13 cellular contexts compared by ENCODE assay signal in the genomic region with DNA sequence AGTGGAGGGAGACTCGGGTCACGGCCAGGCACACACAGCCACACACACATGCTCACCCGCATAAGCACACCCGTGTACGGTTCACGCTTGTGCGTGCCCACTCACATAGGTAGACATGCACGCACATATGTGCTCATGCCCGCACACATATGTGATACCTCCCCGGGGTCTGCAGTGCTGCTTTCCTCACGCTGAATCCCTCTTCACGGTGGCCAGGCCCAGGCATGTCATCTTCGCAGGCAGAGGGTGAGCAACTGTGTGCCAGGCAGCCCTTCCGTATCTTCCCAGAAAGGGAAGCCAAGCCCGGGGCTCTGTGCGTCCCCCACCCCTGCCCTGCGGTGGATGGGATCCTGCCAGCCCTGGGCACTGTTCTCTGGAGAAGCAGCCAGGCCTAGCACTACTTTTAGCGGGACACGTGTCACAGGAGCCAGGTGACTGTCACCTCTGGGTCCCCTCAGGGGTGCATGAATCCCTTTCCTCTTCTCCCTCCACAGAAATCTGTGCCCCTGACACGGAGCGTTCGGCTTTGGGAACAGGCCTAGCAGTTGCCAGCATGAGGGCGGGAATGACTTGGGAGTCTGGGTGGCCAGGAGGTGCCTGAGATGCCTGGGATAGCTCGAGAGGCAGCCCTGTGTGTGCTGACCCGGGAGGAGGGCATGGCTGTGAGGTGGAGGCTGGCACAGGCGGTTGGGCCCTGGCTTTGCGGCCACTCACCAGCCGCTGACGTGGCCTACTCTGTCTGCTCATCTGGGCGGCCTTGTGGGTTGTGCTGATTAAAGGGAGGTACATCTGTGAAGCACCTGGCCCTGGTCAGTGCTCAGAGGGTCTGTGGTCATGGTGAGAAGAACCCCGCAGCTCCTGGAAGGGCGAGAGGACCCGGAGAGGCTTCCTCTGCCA. TPM values are rescaled to one million over a fixed set of nuclear protein-coding genes. Genes with fewer than 3 reads are reported as not detected.
DNase-seq lines count a peak whose midpoint lies in the region; ATAC-seq and TF ChIP-seq lines count a peak whose summit lies in the region.
"Had no signal": no experiment of that assay in that cellular context is flagged by ENCODE, and none has a peak within 500 bp of the region (broad histone marks: within the 10 kb centered on the region; RNA-seq: fewer than 3 reads in every experiment).

No MANE protein-coding gene starts in this region.

- TF ChIP-seq CTCF in WERI-Rb-1 (IDR thresholded peaks at IDR 0.05; ENCODE audit: low read depth, low read length) (no peak), right lobe of liver (IDR thresholded peaks at IDR 0.05) (no peak), testis (IDR thresholded peaks at IDR 0.05) (no peak)

- H3K36me3 ChIP-seq in WERI-Rb-1: peaks cover 86% of the 10 kb centered on the region
- peaks cover 0 to 53% of the 10 kb centered on the region in 2 donors for H3K36me3 ChIP-seq in esophagus (ENCODE audit: control insufficient read depth in 2 of 2, insufficient read depth in 2 of 2, low read length in 1 of 2)
- peaks cover 0 to 23% (median 12%) of the 10 kb centered on the region in 4 donors for H3K36me3 ChIP-seq in right lobe of liver
- H3K36me3 ChIP-seq in testis (ENCODE audit: low read depth, missing control alignments): no peaks in the 10 kb centered on the region

- H3K27me3 ChIP-seq in WERI-Rb-1 (ENCODE audit: insufficient read depth, low read depth, severe bottlenecking): no peaks in the 10 kb centered on the region
- H3K27me3 ChIP-seq in esophagus (ENCODE audit: control insufficient read depth in 1 of 2, insufficient read depth in 2 of 2, low read length in 2 of 2): no peaks in the 10 kb centered on the region
- H3K27me3 ChIP-seq in right lobe of liver: no peaks in the 10 kb centered on the region
- H3K27me3 ChIP-seq in testis: no peaks in the 10 kb centered on the region
- H3K27me3 ChIP-seq: Peyer's patch had no signal

- H3K4me1 ChIP-seq in esophagus (ENCODE audit: control insufficient read depth in 2 of 2, insufficient read depth in 2 of 2, low read length in 1 of 2): peaks cover 0 to 60% of the 10 kb centered on the region in 2 donors
- peaks cover 0 to 42% (median 27%) of the 10 kb centered on the region in 4 donors for H3K4me1 ChIP-seq in right lobe of liver
- no peaks in the 10 kb centered on the region for H3K4me1 ChIP-seq in testis
- H3K4me1 ChIP-seq: Peyer's patch had no signal

- H3K9me3 ChIP-seq in WERI-Rb-1 (ENCODE audit: severe bottlenecking) (no peaks in the 10 kb centered on the region), esophagus (ENCODE audit: control insufficient read depth in 2 of 2, insufficient read depth in 1 of 2, low read depth in 1 of 2, low read length in 1 of 2) (no peaks in the 10 kb centered on the region), right lobe of liver (no peaks in the 10 kb centered on the region), testis (no peaks in the 10 kb centered on the region)
- H3K9me3 ChIP-seq: Peyer's patch had no signal

- TF ChIP-seq POLR2A in right lobe of liver (IDR thresholded peaks at IDR 0.05): peak; percentile 50
- TF ChIP-seq POLR2A in testis (IDR thresholded peaks at IDR 0.05): no peak

- H3K27ac ChIP-seq in WERI-Rb-1: 0 out of 2 replicates have a peak overlapping the region, but pooled peaks have one; percentile 20
- peak overlapping the region; percentile 90 for H3K27ac ChIP-seq in esophagus (ENCODE audit: low read depth in 2 of 2, low read length in 1 of 2)
- peak overlapping the region; percentile 59 to 99 (median 98) for H3K27ac ChIP-seq in right lobe of liver
- peak overlapping the region in 18 of 21 experiments; percentile 5 to 78 (median 62) for H3K27ac ChIP-seq in skin epidermis
- no peak overlapping the region for H3K27ac ChIP-seq in testis

- WGBS in esophagus, 2 donors: 55 to 66% methylated on average over 33 of the region's 33 CpGs
- 57% methylated on average over 15 of the region's 33 CpGs for WGBS in right lobe of liver (ENCODE audit: insufficient coverage, low coverage, low lambda C conversion rate, missing lambda C conversion rate)
- 91 to 97% methylated on average over 19 to 33 of the region's 33 CpGs for WGBS in testis, 2 donors

- DNase-seq in WERI-Rb-1 (no peak), right lobe of liver (peak; percentile 83 to 89 (median 88)), testis (no peak), COLO668 (lab: John Stamatoyannopoulos, UW; ENCODE audit: unreplicated experiment) (no peak)
- DNase-seq in activated CD8-positive, alpha-beta memory T cell treated with anti-CD3 and anti-CD28 coated beads, Interleukin-2, amount 50 U/mL, for 4 hours: no peak
- DNase-seq: natural killer cell, NCI-H1417 treated with DMSO at 0.1 percent for 48 hours, NCI-H446 treated with DMSO at 0.1 percent for 48 hours, Peyer's patch had no signal

- intact Hi-C loops in right lobe of liver (cut with DNase I): no loop called here
- intact Hi-C loops in testis (cut with DNase I; ENCODE audit: low total_unique reads): no loop called here

- ATAC-seq in right lobe of liver: peak; percentile 72 to 76 (median 74)
- ATAC-seq in GM18868 (IDR thresholded peaks at IDR 0.05; ENCODE audit: unreplicated experiment): no peak
- ATAC-seq: K562, natural killer cell had no signal

- H3K4me3 ChIP-seq in WERI-Rb-1 (ENCODE audit: low read depth, low read length): no peak overlapping the region
- H3K4me3 ChIP-seq in esophagus (ENCODE audit: low read depth in 1 of 2, low read length in 2 of 2): no peak overlapping the region
- H3K4me3 ChIP-seq in right lobe of liver: peak overlapping the region in 2 of 3 donors; percentile 17 to 60
- no peak overlapping the region for H3K4me3 ChIP-seq in skin epidermis
- no peak overlapping the region for H3K4me3 ChIP-seq in testis
- H3K4me3 ChIP-seq: K562, Peyer's patch had no signal

RNA-seq across cellular contexts. Expression of gene BAIAP2, which starts 47.5 kb away (rescaled TPM):
- 100 to 1,000 TPM in 1 of 2 donors, 10 to 100 TPM in 1; 91.2 to 107 TPM for polyA plus RNA-seq in esophagus
- 100 to 1,000 TPM in 1 of 6 experiments, 10 to 100 TPM in 5; 46.6 to 139 (median 63.3) TPM for total RNA-seq in right lobe of liver
- total RNA-seq in testis: 10 to 100 TPM; 67.3 to 67.5 TPM
- 36.7 TPM for polyA plus RNA-seq in testis (ENCODE audit: insufficient read depth, low read depth, low replicate concordance)

Comparison
In these comparisons a context has a peak if more than half of its experiments do, and no peak if none do; other contexts are left out.
1. DNase-seq: peak in right lobe of liver (3 of 3); none in WERI-Rb-1 (single experiment), activated CD8-positive, alpha-beta memory T cell treated with anti-CD3 and anti-CD28 coated beads, Interleukin-2, amount 50 U/mL, for 4 hours (single experiment), testis (single experiment) and COLO668 (single experiment).
2. H3K27ac ChIP-seq: peak in WERI-Rb-1 (single experiment), esophagus (2 of 2), right lobe of liver (3 of 3) and skin epidermis (18 of 21); none in testis (0 of 2).
3. H3K4me3 ChIP-seq: peak in right lobe of liver (2 of 3); none in WERI-Rb-1 (single experiment), esophagus (0 of 2), skin epidermis (0 of 7) and testis (0 of 2).